1 cellular context compared by ENCODE assay signal in the genomic region with DNA sequence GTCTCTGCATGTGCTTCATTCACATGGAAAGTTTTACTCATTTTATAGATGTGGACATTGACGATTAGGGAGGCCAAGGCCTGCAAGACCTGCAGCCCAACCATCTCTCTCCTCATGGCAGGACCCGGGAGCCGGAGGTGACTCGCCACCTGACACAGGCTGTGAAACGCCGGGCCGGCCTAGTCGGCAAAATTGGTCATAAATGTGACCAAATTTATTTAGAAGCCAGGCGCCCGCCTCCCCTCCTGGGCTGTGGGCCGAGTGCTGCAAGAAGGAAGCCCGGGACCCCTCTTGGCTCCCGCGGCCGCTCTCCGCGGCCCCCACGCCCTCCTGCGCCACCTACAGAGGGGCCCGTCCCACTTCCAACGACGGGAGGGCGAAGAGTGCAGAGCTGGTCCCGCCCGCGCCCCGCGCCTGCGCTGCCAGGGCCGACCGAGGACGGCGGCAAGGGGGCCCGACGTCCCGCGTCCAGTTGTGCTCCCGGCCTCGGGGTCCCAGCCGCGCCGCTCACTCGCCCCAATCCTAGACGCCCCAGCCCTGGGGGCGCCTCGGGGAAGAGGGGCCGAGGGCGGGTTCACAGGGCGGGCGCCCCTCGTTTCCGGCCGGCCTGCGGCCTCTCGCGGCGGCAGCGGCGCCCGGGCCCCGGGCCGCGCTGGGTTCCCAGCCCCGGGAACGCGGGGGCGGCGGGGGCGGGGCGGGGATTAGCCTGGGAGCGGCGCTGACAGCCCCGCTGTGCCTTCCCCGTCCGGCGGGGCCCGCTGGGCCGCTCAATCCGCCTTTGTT.
TF ChIP-seq lines count a peak whose summit lies in the region.

No MANE protein-coding gene starts in this region.

TF ChIP-seq in K562, 482 proteins besides CTCF, POLR2A, EP300 and RAD21 (continued from another document and continues in another):
- TF ChIP-seq, protein P1, sequence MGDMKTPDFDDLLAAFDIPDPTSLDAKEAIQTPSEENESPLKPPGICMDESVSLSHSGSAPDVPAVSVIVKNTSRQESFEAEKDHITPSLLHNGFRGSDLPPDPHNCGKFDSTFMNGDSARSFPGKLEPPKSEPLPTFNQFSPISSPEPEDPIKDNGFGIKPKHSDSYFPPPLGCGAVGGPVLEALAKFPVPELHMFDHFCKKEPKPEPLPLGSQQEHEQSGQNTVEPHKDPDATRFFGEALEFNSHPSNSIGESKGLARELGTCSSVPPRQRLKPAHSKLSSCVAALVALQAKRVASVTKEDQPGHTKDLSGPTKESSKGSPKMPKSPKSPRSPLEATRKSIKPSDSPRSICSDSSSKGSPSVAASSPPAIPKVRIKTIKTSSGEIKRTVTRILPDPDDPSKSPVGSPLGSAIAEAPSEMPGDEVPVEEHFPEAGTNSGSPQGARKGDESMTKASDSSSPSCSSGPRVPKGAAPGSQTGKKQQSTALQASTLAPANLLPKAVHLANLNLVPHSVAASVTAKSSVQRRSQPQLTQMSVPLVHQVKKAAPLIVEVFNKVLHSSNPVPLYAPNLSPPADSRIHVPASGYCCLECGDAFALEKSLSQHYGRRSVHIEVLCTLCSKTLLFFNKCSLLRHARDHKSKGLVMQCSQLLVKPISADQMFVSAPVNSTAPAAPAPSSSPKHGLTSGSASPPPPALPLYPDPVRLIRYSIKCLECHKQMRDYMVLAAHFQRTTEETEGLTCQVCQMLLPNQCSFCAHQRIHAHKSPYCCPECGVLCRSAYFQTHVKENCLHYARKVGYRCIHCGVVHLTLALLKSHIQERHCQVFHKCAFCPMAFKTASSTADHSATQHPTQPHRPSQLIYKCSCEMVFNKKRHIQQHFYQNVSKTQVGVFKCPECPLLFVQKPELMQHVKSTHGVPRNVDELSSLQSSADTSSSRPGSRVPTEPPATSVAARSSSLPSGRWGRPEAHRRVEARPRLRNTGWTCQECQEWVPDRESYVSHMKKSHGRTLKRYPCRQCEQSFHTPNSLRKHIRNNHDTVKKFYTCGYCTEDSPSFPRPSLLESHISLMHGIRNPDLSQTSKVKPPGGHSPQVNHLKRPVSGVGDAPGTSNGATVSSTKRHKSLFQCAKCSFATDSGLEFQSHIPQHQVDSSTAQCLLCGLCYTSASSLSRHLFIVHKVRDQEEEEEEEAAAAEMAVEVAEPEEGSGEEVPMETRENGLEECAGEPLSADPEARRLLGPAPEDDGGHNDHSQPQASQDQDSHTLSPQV (IDR thresholded peaks at IDR 0.05), result peak; percentile 67
- TF ChIP-seq ZNF408 (CRISPR knock-in tag; IDR thresholded peaks at IDR 0.05; ENCODE audit: low read depth) (no peak), CEBPB (tag; IDR thresholded peaks at IDR 0.05) (no peak), NFRKB (IDR thresholded peaks at IDR 0.05; ENCODE audit: low read depth) (no peak), ZNF197 (CRISPR knock-in tag; IDR thresholded peaks at IDR 0.05; ENCODE audit: low read depth) (no peak), ZNF699 (CRISPR knock-in tag; IDR thresholded peaks at IDR 0.05; ENCODE audit: insufficient replicate concordance) (no peak), TBL1XR1 (IDR thresholded peaks at IDR 0.05; ENCODE audit: low read length in 2 of 2) (no peak), JUN (IDR thresholded peaks at IDR 0.05; ENCODE audit: borderline replicate concordance, low read depth, low read length) (no peak), JUN (CRISPR knock-in tag; IDR thresholded peaks at IDR 0.05; ENCODE audit: borderline replicate concordance) (no peak), EP400 (IDR thresholded peaks at IDR 0.05) (peak; percentile 30; the same call in 1 of the 2 replicates), ZC3H11A (IDR thresholded peaks at IDR 0.05; ENCODE audit: low read depth, low read length) (no peak), ZNF583 (CRISPR knock-in tag; IDR thresholded peaks at IDR 0.05) (no peak), ZNF124 (CRISPR knock-in tag; IDR thresholded peaks at IDR 0.05) (no peak), SP1 (CRISPR knock-in tag; IDR thresholded peaks at IDR 0.05) (no peak)
- TF ChIP-seq, protein P2, sequence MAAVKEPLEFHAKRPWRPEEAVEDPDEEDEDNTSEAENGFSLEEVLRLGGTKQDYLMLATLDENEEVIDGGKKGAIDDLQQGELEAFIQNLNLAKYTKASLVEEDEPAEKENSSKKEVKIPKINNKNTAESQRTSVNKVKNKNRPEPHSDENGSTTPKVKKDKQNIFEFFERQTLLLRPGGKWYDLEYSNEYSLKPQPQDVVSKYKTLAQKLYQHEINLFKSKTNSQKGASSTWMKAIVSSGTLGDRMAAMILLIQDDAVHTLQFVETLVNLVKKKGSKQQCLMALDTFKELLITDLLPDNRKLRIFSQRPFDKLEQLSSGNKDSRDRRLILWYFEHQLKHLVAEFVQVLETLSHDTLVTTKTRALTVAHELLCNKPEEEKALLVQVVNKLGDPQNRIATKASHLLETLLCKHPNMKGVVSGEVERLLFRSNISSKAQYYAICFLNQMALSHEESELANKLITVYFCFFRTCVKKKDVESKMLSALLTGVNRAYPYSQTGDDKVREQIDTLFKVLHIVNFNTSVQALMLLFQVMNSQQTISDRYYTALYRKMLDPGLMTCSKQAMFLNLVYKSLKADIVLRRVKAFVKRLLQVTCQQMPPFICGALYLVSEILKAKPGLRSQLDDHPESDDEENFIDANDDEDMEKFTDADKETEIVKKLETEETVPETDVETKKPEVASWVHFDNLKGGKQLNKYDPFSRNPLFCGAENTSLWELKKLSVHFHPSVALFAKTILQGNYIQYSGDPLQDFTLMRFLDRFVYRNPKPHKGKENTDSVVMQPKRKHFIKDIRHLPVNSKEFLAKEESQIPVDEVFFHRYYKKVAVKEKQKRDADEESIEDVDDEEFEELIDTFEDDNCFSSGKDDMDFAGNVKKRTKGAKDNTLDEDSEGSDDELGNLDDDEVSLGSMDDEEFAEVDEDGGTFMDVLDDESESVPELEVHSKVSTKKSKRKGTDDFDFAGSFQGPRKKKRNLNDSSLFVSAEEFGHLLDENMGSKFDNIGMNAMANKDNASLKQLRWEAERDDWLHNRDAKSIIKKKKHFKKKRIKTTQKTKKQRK (IDR thresholded peaks at IDR 0.05; ENCODE audit: borderline replicate concordance, low read depth, low read length), result no peak
- TF ChIP-seq, protein P3, sequence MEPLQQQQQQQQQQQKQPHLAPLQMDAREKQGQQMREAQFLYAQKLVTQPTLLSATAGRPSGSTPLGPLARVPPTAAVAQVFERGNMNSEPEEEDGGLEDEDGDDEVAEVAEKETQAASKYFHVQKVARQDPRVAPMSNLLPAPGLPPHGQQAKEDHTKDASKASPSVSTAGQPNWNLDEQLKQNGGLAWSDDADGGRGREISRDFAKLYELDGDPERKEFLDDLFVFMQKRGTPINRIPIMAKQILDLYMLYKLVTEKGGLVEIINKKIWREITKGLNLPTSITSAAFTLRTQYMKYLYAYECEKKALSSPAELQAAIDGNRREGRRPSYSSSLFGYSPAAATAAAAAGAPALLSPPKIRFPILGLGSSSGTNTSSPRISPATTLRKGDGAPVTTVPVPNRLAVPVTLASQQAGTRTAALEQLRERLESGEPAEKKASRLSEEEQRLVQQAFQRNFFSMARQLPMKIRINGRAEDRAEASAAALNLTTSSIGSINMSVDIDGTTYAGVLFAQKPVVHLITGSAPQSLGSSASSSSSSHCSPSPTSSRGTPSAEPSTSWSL (CRISPR knock-in tag; IDR thresholded peaks at IDR 0.05; ENCODE audit: borderline replicate concordance), result no peak
- TF ChIP-seq, protein P4, sequence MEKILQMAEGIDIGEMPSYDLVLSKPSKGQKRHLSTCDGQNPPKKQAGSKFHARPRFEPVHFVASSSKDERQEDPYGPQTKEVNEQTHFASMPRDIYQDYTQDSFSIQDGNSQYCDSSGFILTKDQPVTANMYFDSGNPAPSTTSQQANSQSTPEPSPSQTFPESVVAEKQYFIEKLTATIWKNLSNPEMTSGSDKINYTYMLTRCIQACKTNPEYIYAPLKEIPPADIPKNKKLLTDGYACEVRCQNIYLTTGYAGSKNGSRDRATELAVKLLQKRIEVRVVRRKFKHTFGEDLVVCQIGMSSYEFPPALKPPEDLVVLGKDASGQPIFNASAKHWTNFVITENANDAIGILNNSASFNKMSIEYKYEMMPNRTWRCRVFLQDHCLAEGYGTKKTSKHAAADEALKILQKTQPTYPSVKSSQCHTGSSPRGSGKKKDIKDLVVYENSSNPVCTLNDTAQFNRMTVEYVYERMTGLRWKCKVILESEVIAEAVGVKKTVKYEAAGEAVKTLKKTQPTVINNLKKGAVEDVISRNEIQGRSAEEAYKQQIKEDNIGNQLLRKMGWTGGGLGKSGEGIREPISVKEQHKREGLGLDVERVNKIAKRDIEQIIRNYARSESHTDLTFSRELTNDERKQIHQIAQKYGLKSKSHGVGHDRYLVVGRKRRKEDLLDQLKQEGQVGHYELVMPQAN (IDR thresholded peaks at IDR 0.05; ENCODE audit: borderline replicate concordance), result no peak
- TF ChIP-seq, protein P5, sequence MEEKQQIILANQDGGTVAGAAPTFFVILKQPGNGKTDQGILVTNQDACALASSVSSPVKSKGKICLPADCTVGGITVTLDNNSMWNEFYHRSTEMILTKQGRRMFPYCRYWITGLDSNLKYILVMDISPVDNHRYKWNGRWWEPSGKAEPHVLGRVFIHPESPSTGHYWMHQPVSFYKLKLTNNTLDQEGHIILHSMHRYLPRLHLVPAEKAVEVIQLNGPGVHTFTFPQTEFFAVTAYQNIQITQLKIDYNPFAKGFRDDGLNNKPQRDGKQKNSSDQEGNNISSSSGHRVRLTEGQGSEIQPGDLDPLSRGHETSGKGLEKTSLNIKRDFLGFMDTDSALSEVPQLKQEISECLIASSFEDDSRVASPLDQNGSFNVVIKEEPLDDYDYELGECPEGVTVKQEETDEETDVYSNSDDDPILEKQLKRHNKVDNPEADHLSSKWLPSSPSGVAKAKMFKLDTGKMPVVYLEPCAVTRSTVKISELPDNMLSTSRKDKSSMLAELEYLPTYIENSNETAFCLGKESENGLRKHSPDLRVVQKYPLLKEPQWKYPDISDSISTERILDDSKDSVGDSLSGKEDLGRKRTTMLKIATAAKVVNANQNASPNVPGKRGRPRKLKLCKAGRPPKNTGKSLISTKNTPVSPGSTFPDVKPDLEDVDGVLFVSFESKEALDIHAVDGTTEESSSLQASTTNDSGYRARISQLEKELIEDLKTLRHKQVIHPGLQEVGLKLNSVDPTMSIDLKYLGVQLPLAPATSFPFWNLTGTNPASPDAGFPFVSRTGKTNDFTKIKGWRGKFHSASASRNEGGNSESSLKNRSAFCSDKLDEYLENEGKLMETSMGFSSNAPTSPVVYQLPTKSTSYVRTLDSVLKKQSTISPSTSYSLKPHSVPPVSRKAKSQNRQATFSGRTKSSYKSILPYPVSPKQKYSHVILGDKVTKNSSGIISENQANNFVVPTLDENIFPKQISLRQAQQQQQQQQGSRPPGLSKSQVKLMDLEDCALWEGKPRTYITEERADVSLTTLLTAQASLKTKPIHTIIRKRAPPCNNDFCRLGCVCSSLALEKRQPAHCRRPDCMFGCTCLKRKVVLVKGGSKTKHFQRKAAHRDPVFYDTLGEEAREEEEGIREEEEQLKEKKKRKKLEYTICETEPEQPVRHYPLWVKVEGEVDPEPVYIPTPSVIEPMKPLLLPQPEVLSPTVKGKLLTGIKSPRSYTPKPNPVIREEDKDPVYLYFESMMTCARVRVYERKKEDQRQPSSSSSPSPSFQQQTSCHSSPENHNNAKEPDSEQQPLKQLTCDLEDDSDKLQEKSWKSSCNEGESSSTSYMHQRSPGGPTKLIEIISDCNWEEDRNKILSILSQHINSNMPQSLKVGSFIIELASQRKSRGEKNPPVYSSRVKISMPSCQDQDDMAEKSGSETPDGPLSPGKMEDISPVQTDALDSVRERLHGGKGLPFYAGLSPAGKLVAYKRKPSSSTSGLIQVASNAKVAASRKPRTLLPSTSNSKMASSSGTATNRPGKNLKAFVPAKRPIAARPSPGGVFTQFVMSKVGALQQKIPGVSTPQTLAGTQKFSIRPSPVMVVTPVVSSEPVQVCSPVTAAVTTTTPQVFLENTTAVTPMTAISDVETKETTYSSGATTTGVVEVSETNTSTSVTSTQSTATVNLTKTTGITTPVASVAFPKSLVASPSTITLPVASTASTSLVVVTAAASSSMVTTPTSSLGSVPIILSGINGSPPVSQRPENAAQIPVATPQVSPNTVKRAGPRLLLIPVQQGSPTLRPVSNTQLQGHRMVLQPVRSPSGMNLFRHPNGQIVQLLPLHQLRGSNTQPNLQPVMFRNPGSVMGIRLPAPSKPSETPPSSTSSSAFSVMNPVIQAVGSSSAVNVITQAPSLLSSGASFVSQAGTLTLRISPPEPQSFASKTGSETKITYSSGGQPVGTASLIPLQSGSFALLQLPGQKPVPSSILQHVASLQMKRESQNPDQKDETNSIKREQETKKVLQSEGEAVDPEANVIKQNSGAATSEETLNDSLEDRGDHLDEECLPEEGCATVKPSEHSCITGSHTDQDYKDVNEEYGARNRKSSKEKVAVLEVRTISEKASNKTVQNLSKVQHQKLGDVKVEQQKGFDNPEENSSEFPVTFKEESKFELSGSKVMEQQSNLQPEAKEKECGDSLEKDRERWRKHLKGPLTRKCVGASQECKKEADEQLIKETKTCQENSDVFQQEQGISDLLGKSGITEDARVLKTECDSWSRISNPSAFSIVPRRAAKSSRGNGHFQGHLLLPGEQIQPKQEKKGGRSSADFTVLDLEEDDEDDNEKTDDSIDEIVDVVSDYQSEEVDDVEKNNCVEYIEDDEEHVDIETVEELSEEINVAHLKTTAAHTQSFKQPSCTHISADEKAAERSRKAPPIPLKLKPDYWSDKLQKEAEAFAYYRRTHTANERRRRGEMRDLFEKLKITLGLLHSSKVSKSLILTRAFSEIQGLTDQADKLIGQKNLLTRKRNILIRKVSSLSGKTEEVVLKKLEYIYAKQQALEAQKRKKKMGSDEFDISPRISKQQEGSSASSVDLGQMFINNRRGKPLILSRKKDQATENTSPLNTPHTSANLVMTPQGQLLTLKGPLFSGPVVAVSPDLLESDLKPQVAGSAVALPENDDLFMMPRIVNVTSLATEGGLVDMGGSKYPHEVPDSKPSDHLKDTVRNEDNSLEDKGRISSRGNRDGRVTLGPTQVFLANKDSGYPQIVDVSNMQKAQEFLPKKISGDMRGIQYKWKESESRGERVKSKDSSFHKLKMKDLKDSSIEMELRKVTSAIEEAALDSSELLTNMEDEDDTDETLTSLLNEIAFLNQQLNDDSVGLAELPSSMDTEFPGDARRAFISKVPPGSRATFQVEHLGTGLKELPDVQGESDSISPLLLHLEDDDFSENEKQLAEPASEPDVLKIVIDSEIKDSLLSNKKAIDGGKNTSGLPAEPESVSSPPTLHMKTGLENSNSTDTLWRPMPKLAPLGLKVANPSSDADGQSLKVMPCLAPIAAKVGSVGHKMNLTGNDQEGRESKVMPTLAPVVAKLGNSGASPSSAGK (IDR thresholded peaks at IDR 0.05), result peak; percentile 86
- TF ChIP-seq, protein P6, sequence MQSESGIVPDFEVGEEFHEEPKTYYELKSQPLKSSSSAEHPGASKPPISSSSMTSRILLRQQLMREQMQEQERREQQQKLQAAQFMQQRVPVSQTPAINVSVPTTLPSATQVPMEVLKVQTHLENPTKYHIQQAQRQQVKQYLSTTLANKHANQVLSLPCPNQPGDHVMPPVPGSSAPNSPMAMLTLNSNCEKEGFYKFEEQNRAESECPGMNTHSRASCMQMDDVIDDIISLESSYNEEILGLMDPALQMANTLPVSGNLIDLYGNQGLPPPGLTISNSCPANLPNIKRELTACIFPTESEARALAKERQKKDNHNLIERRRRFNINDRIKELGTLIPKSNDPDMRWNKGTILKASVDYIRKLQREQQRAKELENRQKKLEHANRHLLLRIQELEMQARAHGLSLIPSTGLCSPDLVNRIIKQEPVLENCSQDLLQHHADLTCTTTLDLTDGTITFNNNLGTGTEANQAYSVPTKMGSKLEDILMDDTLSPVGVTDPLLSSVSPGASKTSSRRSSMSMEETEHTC (IDR thresholded peaks at IDR 0.05), result no peak
